Comparison of ENCODE assay signal across 8 cellular contexts in the genomic region with DNA sequence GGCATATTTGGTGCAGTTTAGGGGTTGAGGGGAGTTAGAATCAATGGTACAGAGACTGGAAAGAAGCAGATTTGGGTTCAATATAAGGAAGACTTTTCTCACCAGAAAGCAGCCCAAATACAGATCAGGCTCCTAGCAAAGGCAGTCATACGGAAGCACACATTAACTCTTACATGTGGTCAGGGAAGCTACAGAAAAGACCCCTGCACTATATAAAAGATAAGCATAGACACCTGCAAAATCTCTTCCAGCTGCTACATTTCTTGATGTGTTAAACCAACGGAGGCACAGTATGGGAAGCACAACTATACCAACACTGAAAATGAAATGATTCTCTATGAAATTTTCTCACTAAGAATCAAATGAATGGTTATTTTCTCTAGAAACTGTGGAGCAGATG.
"Had no signal": no experiment of that assay in that cellular context is flagged by ENCODE, and none has a peak within 500 bp of the region (broad histone marks: within the 10 kb centered on the region; RNA-seq: fewer than 3 reads in every experiment).

No MANE protein-coding gene starts in this region.

- H3K4me3 ChIP-seq: GM12878 had no signal

- ATAC-seq: GM12878 had no signal

- DNase-seq: GDM1, GF-D8 had no signal

- FAIRE-seq: G401.6, GM12878, GM12891, GM12892, GM18507, GM19239 had no signal
